22 cellular contexts compared by ENCODE assay signal in the genomic region with DNA sequence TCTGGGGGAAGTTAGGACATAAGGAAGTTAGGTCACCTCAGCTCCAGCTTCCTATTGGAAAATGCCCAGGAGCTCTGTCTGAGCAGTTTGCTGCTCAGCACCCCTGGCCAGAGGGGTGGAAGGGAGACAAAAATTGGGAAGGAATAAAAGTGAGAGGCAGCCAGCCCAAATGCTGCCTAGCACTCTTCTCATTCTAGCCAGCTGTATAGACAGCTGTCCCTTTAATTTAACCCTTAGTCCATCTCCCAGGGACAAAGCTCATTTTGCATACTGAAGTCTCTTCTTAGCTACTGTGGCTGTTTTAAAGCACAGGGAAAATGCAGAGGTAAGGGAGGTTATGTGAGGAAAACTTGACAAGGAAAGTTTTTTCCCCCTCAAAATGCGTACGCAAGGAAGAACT.
DNase-seq lines count a peak whose midpoint lies in the region; ATAC-seq, FAIRE-seq and TF ChIP-seq lines count a peak whose summit lies in the region.
"Had no signal": no experiment of that assay in that cellular context is flagged by ENCODE, and none has a peak within 500 bp of the region (broad histone marks: within the 10 kb centered on the region; RNA-seq: fewer than 3 reads in every experiment).

No MANE protein-coding gene starts in this region.

- no peak for TF ChIP-seq CTCF in right atrium auricular region (IDR thresholded peaks at IDR 0.05)
- TF ChIP-seq CTCF in brain (conservative IDR thresholded peaks at IDR 0.05): no peak
- no peak for TF ChIP-seq CTCF in smooth muscle cell (IDR thresholded peaks at IDR 0.05; ENCODE audit: borderline replicate concordance, insufficient read depth, poor library complexity, severe bottlenecking)

- H3F3A ChIP-seq in smooth muscle cell (ENCODE audit: low read depth): no peaks in the 10 kb centered on the region

- DNase-seq in Right ventricle myocardium inferior (ENCODE audit: missing footprints) (no peak), right atrium auricular region (ENCODE audit: low spot score) (no peak), left kidney (ENCODE audit: low read depth, low spot score) (peak; percentile 20), smooth muscle cell (lab: John Stamatoyannopoulos, UW; ENCODE audit: unreplicated experiment) (no peak), frontal cortex (ENCODE audit: low spot score in 2 of 2) (no peak), amniotic stem cell (lab: John Stamatoyannopoulos, UW) (no peak)
- DNase-seq: activated CD8-positive, alpha-beta memory T cell treated with anti-CD3 and anti-CD28 coated beads, Interleukin-2, amount 10 ng/mL, durations not matched to agents 7 days and 5 days; CD4-positive, CD25-positive, alpha-beta regulatory T cell; DMS79; effector memory CD8-positive, alpha-beta T cell; GOT3; NCI-H1048; NCI-H2029; stomach; upper lobe of left lung had no signal

- peaks cover 7% of the 10 kb centered on the region for H3K36me3 Mint-ChIP-seq in brain
- H3K36me3 Mint-ChIP-seq: CD4-positive, CD25-positive, alpha-beta regulatory T cell had no signal

- no peaks in the 10 kb centered on the region for H3K9me3 Mint-ChIP-seq in brain
- H3K9me3 Mint-ChIP-seq: central memory CD8-positive, alpha-beta T cell; effector memory CD8-positive, alpha-beta T cell; IgD-negative memory B cell had no signal

- H3K4me3 ChIP-seq in right atrium auricular region (no peak overlapping the region), smooth muscle cell (no peak overlapping the region)
- H3K4me3 ChIP-seq: adrenal gland, stomach, upper lobe of left lung had no signal

- H3K36me3 ChIP-seq in right atrium auricular region (no peaks in the 10 kb centered on the region), smooth muscle cell (ENCODE audit: low read depth) (no peaks in the 10 kb centered on the region)
- H3K36me3 ChIP-seq: adrenal gland, neutrophil, stomach, upper lobe of left lung had no signal

- 67% methylated on average over 2 of the region's 2 CpGs for WGBS in smooth muscle cell (ENCODE audit: low lambda C conversion rate)

- peak overlapping the region in 3 of 5 experiments; percentile 36 to 88 (median 85) for H3K27ac Mint-ChIP-seq in brain
- H3K27ac Mint-ChIP-seq: activated CD8-positive, alpha-beta memory T cell treated with anti-CD3 and anti-CD28 coated beads, Interleukin-2, amount 10 ng/mL, durations not matched to agents 7 days and 5 days; CD4-positive, CD25-positive, alpha-beta regulatory T cell; effector memory CD8-positive, alpha-beta T cell; IgD-negative memory B cell had no signal

- H3K4me1 Mint-ChIP-seq in brain: peaks cover 44% of the 10 kb centered on the region
- H3K4me1 Mint-ChIP-seq: activated CD8-positive, alpha-beta memory T cell treated with anti-CD3 and anti-CD28 coated beads, Interleukin-2, amount 10 ng/mL, durations not matched to agents 7 days and 5 days; central memory CD8-positive, alpha-beta T cell; IgD-negative memory B cell had no signal

- no peaks in the 10 kb centered on the region for H4K20me1 ChIP-seq in smooth muscle cell (ENCODE audit: low read depth)

- no peak for FAIRE-seq in frontal cortex (lab: Jason Lieb, UNC)
- FAIRE-seq: islet of Langerhans had no signal

- no peak overlapping the region for H3K27ac ChIP-seq in right atrium auricular region
- peak overlapping the region; percentile 50 for H3K27ac ChIP-seq in smooth muscle cell (ENCODE audit: low read depth)
- H3K27ac ChIP-seq: adrenal gland, neutrophil, stomach, upper lobe of left lung had no signal

- peaks cover 3% of the 10 kb centered on the region for H3K27me3 Mint-ChIP-seq in brain
- H3K27me3 Mint-ChIP-seq: activated CD8-positive, alpha-beta memory T cell treated with anti-CD3 and anti-CD28 coated beads, Interleukin-2, amount 10 ng/mL, durations not matched to agents 7 days and 5 days; CD4-positive, CD25-positive, alpha-beta regulatory T cell; central memory CD8-positive, alpha-beta T cell; effector memory CD8-positive, alpha-beta T cell had no signal

- H3K4me1 ChIP-seq in right atrium auricular region (peaks cover 0 to 18% of the 10 kb centered on the region in 2 donors), smooth muscle cell (ENCODE audit: low read depth) (peaks cover 24% of the 10 kb centered on the region)
- H3K4me1 ChIP-seq: upper lobe of left lung had no signal

- no peaks in the 10 kb centered on the region for H3K79me2 ChIP-seq in smooth muscle cell (ENCODE audit: low read depth)

- peak overlapping the region; percentile 64 for H3K4me2 ChIP-seq in smooth muscle cell

- ATAC-seq in Right ventricle myocardium inferior (peak; percentile 28), GM18909 (IDR thresholded peaks at IDR 0.05; ENCODE audit: poor library complexity, unreplicated experiment) (no peak)
- ATAC-seq: activated CD8-positive, alpha-beta memory T cell treated with anti-CD3 and anti-CD28 coated beads, Interleukin-2, amount 10 ng/mL, durations not matched to agents 7 days and 5 days; effector memory CD8-positive, alpha-beta T cell had no signal

- intact Hi-C loops in Right ventricle myocardium inferior (cut with DNase I): no loop called here

- H3K9ac ChIP-seq in smooth muscle cell (ENCODE audit: low read depth): no peak overlapping the region

- no peaks in the 10 kb centered on the region for H3K9me3 ChIP-seq in right atrium auricular region
- no peaks in the 10 kb centered on the region for H3K9me3 ChIP-seq in smooth muscle cell (replicated peaks; ENCODE audit: low read depth)
- H3K9me3 ChIP-seq: adrenal gland, neutrophil, stomach, upper lobe of left lung had no signal

- no peak overlapping the region for H2AFZ ChIP-seq in smooth muscle cell (ENCODE audit: low read depth)

- peak overlapping the region in 2 of 5 experiments; percentile 8 to 21 for H3K4me3 Mint-ChIP-seq in brain
- H3K4me3 Mint-ChIP-seq: activated CD8-positive, alpha-beta memory T cell treated with anti-CD3 and anti-CD28 coated beads, Interleukin-2, amount 10 ng/mL, durations not matched to agents 7 days and 5 days; CD4-positive, CD25-positive, alpha-beta regulatory T cell; central memory CD8-positive, alpha-beta T cell; effector memory CD8-positive, alpha-beta T cell; IgD-negative memory B cell had no signal

- H3K27me3 ChIP-seq in right atrium auricular region (no peaks in the 10 kb centered on the region), smooth muscle cell (ENCODE audit: low read depth) (no peaks in the 10 kb centered on the region)
- H3K27me3 ChIP-seq: adrenal gland, neutrophil, stomach, upper lobe of left lung had no signal
